10 cellular contexts compared by ENCODE assay signal in the genomic region with DNA sequence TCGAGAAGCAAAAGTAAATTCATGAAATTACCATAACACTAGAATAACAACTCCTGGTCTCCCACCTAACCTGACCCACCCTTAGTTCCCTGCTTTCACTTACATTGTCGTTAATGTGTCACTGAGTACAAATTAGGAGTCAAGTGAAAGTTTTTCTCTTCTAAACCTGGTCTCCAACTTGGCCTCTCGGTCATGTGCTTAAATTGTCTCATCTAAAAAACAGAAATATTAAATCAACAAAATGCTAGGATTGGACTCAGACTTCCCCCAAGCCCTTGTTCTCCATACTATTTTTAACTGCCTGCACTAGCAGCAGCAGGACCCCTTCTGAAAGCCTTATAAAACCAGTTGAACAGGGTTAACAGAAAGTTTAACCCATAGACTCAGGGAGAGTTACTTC. TPM values are rescaled to one million over a fixed set of nuclear protein-coding genes. Genes with fewer than 3 reads are reported as not detected.
DNase-seq lines count a peak whose midpoint lies in the region; ATAC-seq and TF ChIP-seq lines count a peak whose summit lies in the region.
"Had no signal": no experiment of that assay in that cellular context is flagged by ENCODE, and none has a peak within 500 bp of the region (broad histone marks: within the 10 kb centered on the region; RNA-seq: fewer than 3 reads in every experiment).

No MANE protein-coding gene starts in this region.

- no peaks in the 10 kb centered on the region for H3K27me3 Mint-ChIP-seq in activated T-cell treated with anti-CD3 and anti-CD28 coated beads, Interleukin-2, amount 50 U/mL, for 72 hours (ENCODE audit: low read depth)
- peaks cover 23 to 36% (median 32%) of the 10 kb centered on the region in 3 donors for H3K27me3 Mint-ChIP-seq in immature natural killer cell (ENCODE audit: low read depth in 3 of 3)

- H3K27ac ChIP-seq in suprapubic skin = peak overlapping the region; percentile 93
- H3K27ac ChIP-seq: HL-60 had no signal

- H3K4me3 ChIP-seq in WI38 (ENCODE audit: low read depth, low read length) = peak overlapping the region; percentile 40
- peak overlapping the region; percentile 83 for H3K4me3 ChIP-seq in suprapubic skin

- 30% methylated on average over 3 of the region's 3 CpGs for WGBS in suprapubic skin

- no peak for DNase-seq in activated T-cell treated with anti-CD3 and anti-CD28 coated beads, Interleukin-2, amount 50 U/mL, for 72 hours
- DNase-seq in activated T-cell treated with anti-CD3 and anti-CD28 coated beads, Interleukin-2, amount 50 U/mL, for 48 hours = no peak
- no peak for DNase-seq in immature natural killer cell
- DNase-seq in suprapubic skin (ENCODE audit: low spot score in 2 of 2) = no peak
- DNase-seq in NCI-H226 = no peak
- no peak for DNase-seq in NCI-H187 (lab: John Stamatoyannopoulos, UW)

- H3K36me3 Mint-ChIP-seq in activated T-cell treated with anti-CD3 and anti-CD28 coated beads, Interleukin-2, amount 50 U/mL, for 72 hours (ENCODE audit: insufficient read depth in 2 of 2) = peaks cover 17 to 38% of the 10 kb centered on the region in 2 donors
- H3K36me3 Mint-ChIP-seq in immature natural killer cell = peaks cover 24 to 38% (median 28%) of the 10 kb centered on the region in 3 donors

- no peaks in the 10 kb centered on the region for H3K9me3 Mint-ChIP-seq in activated T-cell treated with anti-CD3 and anti-CD28 coated beads, Interleukin-2, amount 50 U/mL, for 72 hours
- H3K9me3 Mint-ChIP-seq in immature natural killer cell = peaks cover 0 to 6% (median 0%) of the 10 kb centered on the region in 6 donors

- H3K4me1 ChIP-seq in suprapubic skin = peaks cover 15% of the 10 kb centered on the region

- H3K36me3 ChIP-seq in suprapubic skin = peaks cover 13% of the 10 kb centered on the region

- ATAC-seq in activated T-cell treated with anti-CD3 and anti-CD28 coated beads, Interleukin-2, amount 50 U/mL, for 72 hours (replicated peaks in 1 of 2) = no peak
- no peak for ATAC-seq in GM19328 (IDR thresholded peaks at IDR 0.05; ENCODE audit: unreplicated experiment)
- ATAC-seq: gastroesophageal sphincter had no signal

- no peak for TF ChIP-seq POLR2A in suprapubic skin (IDR thresholded peaks at IDR 0.05)

- H3K9me3 ChIP-seq in suprapubic skin = no peaks in the 10 kb centered on the region
- H3K9me3 ChIP-seq: gastroesophageal sphincter had no signal

- TF ChIP-seq EP300 in suprapubic skin (IDR thresholded peaks at IDR 0.05) = no peak

- no peak for TF ChIP-seq CTCF in WI38 (IDR thresholded peaks at IDR 0.05; ENCODE audit: low read depth, low read length)
- TF ChIP-seq CTCF in suprapubic skin (IDR thresholded peaks at IDR 0.05) = no peak

- H3K27me3 ChIP-seq in suprapubic skin = no peaks in the 10 kb centered on the region
- H3K27me3 ChIP-seq: gastroesophageal sphincter had no signal

- peak overlapping the region; percentile 98 for H3K4me3 Mint-ChIP-seq in activated T-cell treated with anti-CD3 and anti-CD28 coated beads, Interleukin-2, amount 50 U/mL, for 72 hours
- H3K4me3 Mint-ChIP-seq in immature natural killer cell = peak overlapping the region; percentile 65 to 100 (median 100)

- H3K27ac Mint-ChIP-seq in activated T-cell treated with anti-CD3 and anti-CD28 coated beads, Interleukin-2, amount 50 U/mL, for 72 hours = peak overlapping the region; percentile 99
- peak overlapping the region; percentile 62 to 100 (median 95) for H3K27ac Mint-ChIP-seq in immature natural killer cell

- H3K4me1 Mint-ChIP-seq in activated T-cell treated with anti-CD3 and anti-CD28 coated beads, Interleukin-2, amount 50 U/mL, for 72 hours (ENCODE audit: low read depth) = peaks cover 35% of the 10 kb centered on the region
- H3K4me1 Mint-ChIP-seq in immature natural killer cell = peaks cover 27 to 42% of the 10 kb centered on the region in 2 donors

RNA-seq across cellular contexts. Expression of a gene that starts 1.8 kb away (rescaled TPM):
- 100 to 1,000 TPM; 258 to 337 TPM for total RNA-seq in activated T-cell treated with anti-CD3 and anti-CD28 coated beads, Interleukin-2, amount 50 U/mL, for 72 hours
- polyA plus RNA-seq in immature natural killer cell = 100 to 1,000 TPM; 156 to 489 (median 487) TPM
- 100 to 1,000 TPM; 103 to 178 (median 156) TPM for total RNA-seq in suprapubic skin
